In the genomic region with DNA sequence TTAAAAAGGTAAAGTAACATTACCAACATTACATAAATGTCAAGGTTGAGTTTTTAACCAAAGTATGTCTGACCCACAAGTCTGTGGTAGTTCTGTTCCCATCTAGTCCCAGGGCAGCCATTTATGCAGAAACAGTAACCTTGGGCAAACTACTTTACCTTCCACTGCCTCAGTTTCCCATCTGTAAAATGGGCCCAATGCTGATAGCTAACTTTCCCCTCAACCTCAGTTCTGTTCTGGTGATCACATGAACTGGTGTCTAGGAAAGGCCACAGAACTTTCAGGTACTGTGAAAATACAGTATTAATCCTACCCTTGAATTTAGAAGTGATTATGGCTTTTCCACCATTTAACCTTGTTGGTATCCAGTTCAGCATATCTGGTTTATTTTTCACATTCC, we compare ENCODE assay signal across 4 cellular contexts.
TF ChIP-seq lines count a peak whose summit lies in the region.

No MANE protein-coding gene starts in this region.

TF ChIP-seq in A549, 52 proteins besides CTCF, POLR2A, EP300 and RAD21 (continued from another document):
- TF ChIP-seq FOSL2 (IDR thresholded peaks at IDR 0.05), result no peak
- TF ChIP-seq FOSL2 (CRISPR knock-in tag; IDR thresholded peaks at IDR 0.05), result no peak
TF ChIP-seq in A549: peak in this region for 1.

TF ChIP-seq in K562, 482 proteins besides CTCF, POLR2A, EP300 and RAD21 (continued from another document and continues in another):
- TF ChIP-seq, protein P1, sequence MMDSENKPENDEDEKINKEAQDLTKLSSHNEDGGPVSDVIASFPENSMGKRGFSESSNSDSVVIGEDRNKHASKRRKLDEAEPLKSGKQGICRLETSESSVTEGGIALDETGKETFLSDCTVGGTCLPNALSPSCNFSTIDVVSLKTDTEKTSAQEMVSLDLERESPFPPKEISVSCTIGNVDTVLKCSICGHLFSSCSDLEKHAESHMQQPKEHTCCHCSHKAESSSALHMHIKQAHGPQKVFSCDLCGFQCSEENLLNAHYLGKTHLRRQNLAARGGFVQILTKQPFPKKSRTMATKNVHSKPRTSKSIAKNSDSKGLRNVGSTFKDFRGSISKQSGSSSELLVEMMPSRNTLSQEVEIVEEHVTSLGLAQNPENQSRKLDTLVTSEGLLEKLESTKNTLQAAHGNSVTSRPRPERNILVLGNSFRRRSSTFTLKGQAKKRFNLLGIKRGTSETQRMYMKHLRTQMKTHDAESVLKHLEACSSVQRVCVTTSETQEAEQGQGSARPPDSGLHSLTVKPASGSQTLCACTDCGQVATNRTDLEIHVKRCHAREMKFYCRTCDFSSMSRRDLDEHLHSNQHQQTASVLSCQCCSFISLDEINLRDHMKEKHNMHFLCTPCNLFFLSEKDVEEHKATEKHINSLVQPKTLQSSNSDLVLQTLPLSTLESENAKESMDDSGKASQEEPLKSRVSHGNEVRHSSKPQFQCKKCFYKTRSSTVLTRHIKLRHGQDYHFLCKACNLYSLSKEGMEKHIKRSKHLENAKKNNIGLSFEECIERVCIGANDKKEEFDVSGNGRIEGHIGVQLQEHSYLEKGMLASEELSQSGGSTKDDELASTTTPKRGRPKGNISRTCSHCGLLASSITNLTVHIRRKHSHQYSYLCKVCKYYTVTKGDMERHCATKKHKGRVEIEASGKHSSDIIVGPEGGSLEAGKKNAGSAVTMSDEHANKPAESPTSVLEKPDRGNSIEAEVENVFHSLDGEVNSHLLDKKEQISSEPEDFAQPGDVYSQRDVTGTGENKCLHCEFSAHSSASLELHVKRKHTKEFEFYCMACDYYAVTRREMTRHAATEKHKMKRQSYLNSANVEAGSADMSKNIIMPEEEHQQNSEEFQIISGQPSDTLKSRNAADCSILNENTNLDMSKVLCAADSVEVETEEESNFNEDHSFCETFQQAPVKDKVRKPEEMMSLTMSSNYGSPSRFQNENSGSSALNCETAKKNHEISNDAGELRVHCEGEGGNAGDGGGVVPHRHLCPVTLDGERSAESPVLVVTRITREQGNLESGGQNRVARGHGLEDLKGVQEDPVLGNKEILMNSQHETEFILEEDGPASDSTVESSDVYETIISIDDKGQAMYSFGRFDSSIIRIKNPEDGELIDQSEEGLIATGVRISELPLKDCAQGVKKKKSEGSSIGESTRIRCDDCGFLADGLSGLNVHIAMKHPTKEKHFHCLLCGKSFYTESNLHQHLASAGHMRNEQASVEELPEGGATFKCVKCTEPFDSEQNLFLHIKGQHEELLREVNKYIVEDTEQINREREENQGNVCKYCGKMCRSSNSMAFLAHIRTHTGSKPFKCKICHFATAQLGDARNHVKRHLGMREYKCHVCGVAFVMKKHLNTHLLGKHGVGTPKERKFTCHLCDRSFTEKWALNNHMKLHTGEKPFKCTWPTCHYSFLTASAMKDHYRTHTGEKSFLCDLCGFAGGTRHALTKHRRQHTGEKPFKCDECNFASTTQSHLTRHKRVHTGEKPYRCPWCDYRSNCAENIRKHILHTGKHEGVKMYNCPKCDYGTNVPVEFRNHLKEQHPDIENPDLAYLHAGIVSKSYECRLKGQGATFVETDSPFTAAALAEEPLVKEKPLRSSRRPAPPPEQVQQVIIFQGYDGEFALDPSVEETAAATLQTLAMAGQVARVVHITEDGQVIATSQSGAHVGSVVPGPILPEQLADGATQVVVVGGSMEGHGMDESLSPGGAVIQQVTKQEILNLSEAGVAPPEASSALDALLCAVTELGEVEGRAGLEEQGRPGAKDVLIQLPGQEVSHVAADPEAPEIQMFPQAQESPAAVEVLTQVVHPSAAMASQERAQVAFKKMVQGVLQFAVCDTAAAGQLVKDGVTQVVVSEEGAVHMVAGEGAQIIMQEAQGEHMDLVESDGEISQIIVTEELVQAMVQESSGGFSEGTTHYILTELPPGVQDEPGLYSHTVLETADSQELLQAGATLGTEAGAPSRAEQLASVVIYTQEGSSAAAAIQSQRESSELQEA (IDR thresholded peaks at IDR 0.05; ENCODE audit: low read depth), result no peak
- no peak for TF ChIP-seq CAMTA2 (CRISPR knock-in tag; conservative IDR thresholded peaks at IDR 0.05)
- TF ChIP-seq, protein P2, sequence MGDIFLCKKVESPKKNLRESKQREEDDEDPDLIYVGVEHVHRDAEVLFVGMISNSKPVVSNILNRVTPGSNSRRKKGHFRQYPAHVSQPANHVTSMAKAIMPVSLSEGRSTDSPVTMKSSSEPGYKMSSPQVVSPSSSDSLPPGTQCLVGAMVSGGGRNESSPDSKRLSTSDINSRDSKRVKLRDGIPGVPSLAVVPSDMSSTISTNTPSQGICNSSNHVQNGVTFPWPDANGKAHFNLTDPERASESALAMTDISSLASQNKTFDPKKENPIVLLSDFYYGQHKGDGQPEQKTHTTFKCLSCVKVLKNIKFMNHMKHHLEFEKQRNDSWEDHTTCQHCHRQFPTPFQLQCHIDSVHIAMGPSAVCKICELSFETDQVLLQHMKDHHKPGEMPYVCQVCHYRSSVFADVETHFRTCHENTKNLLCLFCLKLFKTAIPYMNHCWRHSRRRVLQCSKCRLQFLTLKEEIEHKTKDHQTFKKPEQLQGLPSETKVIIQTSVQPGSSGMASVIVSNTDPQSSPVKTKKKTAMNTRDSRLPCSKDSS (IDR thresholded peaks at IDR 0.05; ENCODE audit: low read depth, partially characterized antibody), result no peak
- no peak for TF ChIP-seq KLF13 (tag; IDR thresholded peaks at IDR 0.05; ENCODE audit: borderline replicate concordance, low read depth)

TF ChIP-seq in liver, 16 proteins besides CTCF, POLR2A, EP300 and RAD21 (continued from another document):
- TF ChIP-seq NR2F2 (IDR thresholded peaks at IDR 0.05), result no peak
- TF ChIP-seq, protein P3, sequence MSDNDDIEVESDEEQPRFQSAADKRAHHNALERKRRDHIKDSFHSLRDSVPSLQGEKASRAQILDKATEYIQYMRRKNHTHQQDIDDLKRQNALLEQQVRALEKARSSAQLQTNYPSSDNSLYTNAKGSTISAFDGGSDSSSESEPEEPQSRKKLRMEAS (IDR thresholded peaks at IDR 0.05), result peak; percentile 55

TF ChIP-seq in GM23338, 12 proteins besides CTCF, POLR2A, EP300 and RAD21:
- TF ChIP-seq, protein P4, sequence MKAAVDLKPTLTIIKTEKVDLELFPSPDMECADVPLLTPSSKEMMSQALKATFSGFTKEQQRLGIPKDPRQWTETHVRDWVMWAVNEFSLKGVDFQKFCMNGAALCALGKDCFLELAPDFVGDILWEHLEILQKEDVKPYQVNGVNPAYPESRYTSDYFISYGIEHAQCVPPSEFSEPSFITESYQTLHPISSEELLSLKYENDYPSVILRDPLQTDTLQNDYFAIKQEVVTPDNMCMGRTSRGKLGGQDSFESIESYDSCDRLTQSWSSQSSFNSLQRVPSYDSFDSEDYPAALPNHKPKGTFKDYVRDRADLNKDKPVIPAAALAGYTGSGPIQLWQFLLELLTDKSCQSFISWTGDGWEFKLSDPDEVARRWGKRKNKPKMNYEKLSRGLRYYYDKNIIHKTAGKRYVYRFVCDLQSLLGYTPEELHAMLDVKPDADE (IDR thresholded peaks at IDR 0.05), result no peak
- TF ChIP-seq, protein P5, sequence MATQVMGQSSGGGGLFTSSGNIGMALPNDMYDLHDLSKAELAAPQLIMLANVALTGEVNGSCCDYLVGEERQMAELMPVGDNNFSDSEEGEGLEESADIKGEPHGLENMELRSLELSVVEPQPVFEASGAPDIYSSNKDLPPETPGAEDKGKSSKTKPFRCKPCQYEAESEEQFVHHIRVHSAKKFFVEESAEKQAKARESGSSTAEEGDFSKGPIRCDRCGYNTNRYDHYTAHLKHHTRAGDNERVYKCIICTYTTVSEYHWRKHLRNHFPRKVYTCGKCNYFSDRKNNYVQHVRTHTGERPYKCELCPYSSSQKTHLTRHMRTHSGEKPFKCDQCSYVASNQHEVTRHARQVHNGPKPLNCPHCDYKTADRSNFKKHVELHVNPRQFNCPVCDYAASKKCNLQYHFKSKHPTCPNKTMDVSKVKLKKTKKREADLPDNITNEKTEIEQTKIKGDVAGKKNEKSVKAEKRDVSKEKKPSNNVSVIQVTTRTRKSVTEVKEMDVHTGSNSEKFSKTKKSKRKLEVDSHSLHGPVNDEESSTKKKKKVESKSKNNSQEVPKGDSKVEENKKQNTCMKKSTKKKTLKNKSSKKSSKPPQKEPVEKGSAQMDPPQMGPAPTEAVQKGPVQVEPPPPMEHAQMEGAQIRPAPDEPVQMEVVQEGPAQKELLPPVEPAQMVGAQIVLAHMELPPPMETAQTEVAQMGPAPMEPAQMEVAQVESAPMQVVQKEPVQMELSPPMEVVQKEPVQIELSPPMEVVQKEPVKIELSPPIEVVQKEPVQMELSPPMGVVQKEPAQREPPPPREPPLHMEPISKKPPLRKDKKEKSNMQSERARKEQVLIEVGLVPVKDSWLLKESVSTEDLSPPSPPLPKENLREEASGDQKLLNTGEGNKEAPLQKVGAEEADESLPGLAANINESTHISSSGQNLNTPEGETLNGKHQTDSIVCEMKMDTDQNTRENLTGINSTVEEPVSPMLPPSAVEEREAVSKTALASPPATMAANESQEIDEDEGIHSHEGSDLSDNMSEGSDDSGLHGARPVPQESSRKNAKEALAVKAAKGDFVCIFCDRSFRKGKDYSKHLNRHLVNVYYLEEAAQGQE (IDR thresholded peaks at IDR 0.05; ENCODE audit: unreplicated experiment), result no peak
- TF ChIP-seq NANOG (IDR thresholded peaks at IDR 0.05; ENCODE audit: borderline replicate concordance) (no peak), EZH2phosphoT487 (IDR thresholded peaks at IDR 0.05; ENCODE audit: unreplicated experiment) (no peak), STAT1 (IDR thresholded peaks at IDR 0.05; ENCODE audit: unreplicated experiment) (no peak), POLR2AphosphoS5 (IDR thresholded peaks at IDR 0.05; ENCODE audit: low read depth) (no peak), ZNF114 (CRISPR knock-in tag; IDR thresholded peaks at IDR 0.05) (no peak), CREB1 (CRISPR knock-in tag; IDR thresholded peaks at IDR 0.05; ENCODE audit: low read depth) (no peak), EZH2 (IDR thresholded peaks at IDR 0.05; ENCODE audit: low read depth, unreplicated experiment) (no peak), JUNB (IDR thresholded peaks at IDR 0.05; ENCODE audit: unreplicated experiment) (no peak), ZNF331 (CRISPR knock-in tag; IDR thresholded peaks at IDR 0.05; ENCODE audit: low read depth) (no peak)
- TF ChIP-seq, protein P6, sequence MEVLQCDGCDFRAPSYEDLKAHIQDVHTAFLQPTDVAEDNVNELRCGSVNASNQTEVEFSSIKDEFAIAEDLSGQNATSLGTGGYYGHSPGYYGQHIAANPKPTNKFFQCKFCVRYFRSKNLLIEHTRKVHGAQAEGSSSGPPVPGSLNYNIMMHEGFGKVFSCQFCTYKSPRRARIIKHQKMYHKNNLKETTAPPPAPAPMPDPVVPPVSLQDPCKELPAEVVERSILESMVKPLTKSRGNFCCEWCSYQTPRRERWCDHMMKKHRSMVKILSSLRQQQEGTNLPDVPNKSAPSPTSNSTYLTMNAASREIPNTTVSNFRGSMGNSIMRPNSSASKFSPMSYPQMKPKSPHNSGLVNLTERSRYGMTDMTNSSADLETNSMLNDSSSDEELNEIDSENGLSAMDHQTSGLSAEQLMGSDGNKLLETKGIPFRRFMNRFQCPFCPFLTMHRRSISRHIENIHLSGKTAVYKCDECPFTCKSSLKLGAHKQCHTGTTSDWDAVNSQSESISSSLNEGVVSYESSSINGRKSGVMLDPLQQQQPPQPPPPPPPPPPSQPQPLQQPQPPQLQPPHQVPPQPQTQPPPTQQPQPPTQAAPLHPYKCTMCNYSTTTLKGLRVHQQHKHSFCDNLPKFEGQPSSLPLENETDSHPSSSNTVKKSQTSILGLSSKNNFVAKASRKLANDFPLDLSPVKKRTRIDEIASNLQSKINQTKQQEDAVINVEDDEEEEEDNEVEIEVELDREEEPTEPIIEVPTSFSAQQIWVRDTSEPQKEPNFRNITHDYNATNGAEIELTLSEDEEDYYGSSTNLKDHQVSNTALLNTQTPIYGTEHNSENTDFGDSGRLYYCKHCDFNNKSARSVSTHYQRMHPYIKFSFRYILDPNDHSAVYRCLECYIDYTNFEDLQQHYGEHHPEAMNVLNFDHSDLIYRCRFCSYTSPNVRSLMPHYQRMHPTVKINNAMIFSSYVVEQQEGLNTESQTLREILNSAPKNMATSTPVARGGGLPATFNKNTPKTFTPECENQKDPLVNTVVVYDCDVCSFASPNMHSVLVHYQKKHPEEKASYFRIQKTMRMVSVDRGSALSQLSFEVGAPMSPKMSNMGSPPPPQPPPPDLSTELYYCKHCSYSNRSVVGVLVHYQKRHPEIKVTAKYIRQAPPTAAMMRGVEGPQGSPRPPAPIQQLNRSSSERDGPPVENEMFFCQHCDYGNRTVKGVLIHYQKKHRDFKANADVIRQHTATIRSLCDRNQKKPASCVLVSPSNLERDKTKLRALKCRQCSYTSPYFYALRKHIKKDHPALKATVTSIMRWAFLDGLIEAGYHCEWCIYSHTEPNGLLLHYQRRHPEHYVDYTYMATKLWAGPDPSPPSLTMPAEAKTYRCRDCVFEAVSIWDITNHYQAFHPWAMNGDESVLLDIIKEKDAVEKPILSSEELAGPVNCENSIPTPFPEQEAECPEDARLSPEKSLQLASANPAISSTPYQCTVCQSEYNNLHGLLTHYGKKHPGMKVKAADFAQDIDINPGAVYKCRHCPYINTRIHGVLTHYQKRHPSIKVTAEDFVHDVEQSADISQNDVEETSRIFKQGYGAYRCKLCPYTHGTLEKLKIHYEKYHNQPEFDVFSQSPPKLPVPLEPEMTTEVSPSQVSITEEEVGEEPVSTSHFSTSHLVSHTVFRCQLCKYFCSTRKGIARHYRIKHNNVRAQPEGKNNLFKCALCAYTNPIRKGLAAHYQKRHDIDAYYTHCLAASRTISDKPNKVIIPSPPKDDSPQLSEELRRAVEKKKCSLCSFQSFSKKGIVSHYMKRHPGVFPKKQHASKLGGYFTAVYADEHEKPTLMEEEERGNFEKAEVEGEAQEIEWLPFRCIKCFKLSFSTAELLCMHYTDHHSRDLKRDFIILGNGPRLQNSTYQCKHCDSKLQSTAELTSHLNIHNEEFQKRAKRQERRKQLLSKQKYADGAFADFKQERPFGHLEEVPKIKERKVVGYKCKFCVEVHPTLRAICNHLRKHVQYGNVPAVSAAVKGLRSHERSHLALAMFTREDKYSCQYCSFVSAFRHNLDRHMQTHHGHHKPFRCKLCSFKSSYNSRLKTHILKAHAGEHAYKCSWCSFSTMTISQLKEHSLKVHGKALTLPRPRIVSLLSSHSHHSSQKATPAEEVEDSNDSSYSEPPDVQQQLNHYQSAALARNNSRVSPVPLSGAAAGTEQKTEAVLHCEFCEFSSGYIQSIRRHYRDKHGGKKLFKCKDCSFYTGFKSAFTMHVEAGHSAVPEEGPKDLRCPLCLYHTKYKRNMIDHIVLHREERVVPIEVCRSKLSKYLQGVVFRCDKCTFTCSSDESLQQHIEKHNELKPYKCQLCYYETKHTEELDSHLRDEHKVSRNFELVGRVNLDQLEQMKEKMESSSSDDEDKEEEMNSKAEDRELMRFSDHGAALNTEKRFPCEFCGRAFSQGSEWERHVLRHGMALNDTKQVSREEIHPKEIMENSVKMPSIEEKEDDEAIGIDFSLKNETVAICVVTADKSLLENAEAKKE (CRISPR knock-in tag; IDR thresholded peaks at IDR 0.05), result no peak
